Comparison of ENCODE assay signal across 24 cellular contexts in the genomic region with DNA sequence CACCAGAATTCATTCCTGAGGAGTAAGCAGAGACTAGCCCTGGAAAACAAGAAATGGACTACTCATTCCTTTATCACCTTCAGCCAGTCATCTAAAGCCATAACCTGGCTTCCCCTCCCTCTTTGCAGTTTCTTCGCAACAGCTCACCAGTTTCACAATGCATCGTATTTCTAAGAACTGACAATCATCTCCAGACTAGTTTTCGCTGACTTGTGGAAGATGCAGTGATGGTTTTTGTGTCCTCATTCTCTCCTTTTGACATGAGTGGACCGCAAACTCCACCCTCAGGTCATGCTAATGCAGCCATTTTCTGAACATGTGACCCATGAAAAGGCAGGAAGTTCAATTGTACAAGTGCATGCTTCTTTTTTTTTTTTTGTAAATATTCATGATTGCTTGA.
"Had no signal": no experiment of that assay in that cellular context is flagged by ENCODE, and none has a peak within 500 bp of the region (broad histone marks: within the 10 kb centered on the region; RNA-seq: fewer than 3 reads in every experiment).

No MANE protein-coding gene starts in this region.

- H3K27ac ChIP-seq: left ventricle myocardium inferior, sigmoid colon, transverse colon had no signal

- H3K4me3 ChIP-seq: left ventricle myocardium inferior, sigmoid colon, smooth muscle cell, transverse colon had no signal

- H3K36me3 Mint-ChIP-seq: activated CD4-positive, alpha-beta memory T cell treated with anti-CD3 and anti-CD28 coated beads for 36 hours; brain; naive thymus-derived CD4-positive, alpha-beta T cell; stimulated activated naive B cell treated with anti-CD40 and anti-IgM and Interleukin-4, amounts not matched to agents 10 μg/mL and 1 μg/mL and 100 μg/mL, for 72 hours had no signal

- H3K4me2 ChIP-seq: smooth muscle cell had no signal

- H3K9me3 ChIP-seq: sigmoid colon, transverse colon had no signal

- H3K27ac Mint-ChIP-seq: activated CD4-positive, alpha-beta memory T cell treated with anti-CD3 and anti-CD28 coated beads for 36 hours; brain; dendritic cell treated with granulocyte-macrophage colony-stimulating factor and Interleukin-4, amounts not matched to agents 40 ng/mL and 50 ng/mL, for 4 days; naive thymus-derived CD4-positive, alpha-beta T cell; stimulated activated naive B cell treated with anti-CD40 and anti-IgM and Interleukin-4, amounts not matched to agents 10 μg/mL and 1 μg/mL and 100 μg/mL, for 72 hours; WTC11 had no signal

- H3K4me1 Mint-ChIP-seq: brain; naive thymus-derived CD4-positive, alpha-beta T cell; neural crest cell; stimulated activated naive B cell treated with anti-CD40 and anti-IgM and Interleukin-4, amounts not matched to agents 10 μg/mL and 1 μg/mL and 100 μg/mL, for 72 hours; WTC11 had no signal

- H3K36me3 ChIP-seq: left ventricle myocardium inferior, sigmoid colon, transverse colon had no signal

- H3K4me3 Mint-ChIP-seq: activated CD4-positive, alpha-beta memory T cell treated with anti-CD3 and anti-CD28 coated beads for 36 hours; brain; dendritic cell treated with granulocyte-macrophage colony-stimulating factor and Interleukin-4, amounts not matched to agents 40 ng/mL and 50 ng/mL, for 4 days; naive thymus-derived CD4-positive, alpha-beta T cell; neural crest cell; stimulated activated naive B cell treated with anti-CD40 and anti-IgM and Interleukin-4, amounts not matched to agents 10 μg/mL and 1 μg/mL and 100 μg/mL, for 72 hours; WTC11 had no signal

- H3K4me1 ChIP-seq: left ventricle myocardium inferior, sigmoid colon, transverse colon had no signal

- DNase-seq: activated CD4-positive, alpha-beta memory T cell treated with anti-CD3 and anti-CD28 coated beads for 36 hours; activated CD4-positive, alpha-beta T cell treated with anti-CD3 and anti-CD28 coated beads for 48 hours; activated effector memory CD4-positive, alpha-beta T cell treated with anti-CD3 and anti-CD28 coated beads, Interleukin-2, amount 50 U/mL, for 16 hours; activated naive CD4-positive, alpha-beta T cell treated with anti-CD3 and anti-CD28 coated beads, Interleukin-2, amount 50 U/mL, for 16 hours; activated T-cell treated with anti-CD3 and anti-CD28 coated beads for 4 hours; aorta; caudate nucleus; effector CD4-positive, alpha-beta T cell; erythroblast; hippocampal formation; kidney glomerular epithelial cell; left ventricle myocardium inferior; naive thymus-derived CD4-positive, alpha-beta T cell; retina; sigmoid colon; stimulated activated CD4-positive, alpha-beta T cell treated with anti-CD3 and anti-CD28 coated beads, Interleukin-15, amount 100 ng/mL, for 24 hours; stimulated activated naive B cell treated with anti-CD40 and anti-IgM and Interleukin-4, amounts not matched to agents 10 μg/mL and 1 μg/mL and 100 μg/mL, for 72 hours; T-helper 9 cell; transverse colon had no signal

- H3K27me3 ChIP-seq: sigmoid colon, transverse colon had no signal

- H3K27me3 Mint-ChIP-seq: activated CD4-positive, alpha-beta memory T cell treated with anti-CD3 and anti-CD28 coated beads for 36 hours; brain; dendritic cell treated with granulocyte-macrophage colony-stimulating factor and Interleukin-4, amounts not matched to agents 40 ng/mL and 50 ng/mL, for 4 days; naive thymus-derived CD4-positive, alpha-beta T cell; stimulated activated naive B cell treated with anti-CD40 and anti-IgM and Interleukin-4, amounts not matched to agents 10 μg/mL and 1 μg/mL and 100 μg/mL, for 72 hours had no signal
